Comparison of ENCODE assay signal across 11 cellular contexts in genomic region chr11:36453678-36454077, GRCh38. TPM values are rescaled to one million over a fixed set of nuclear protein-coding genes. Genes with fewer than 3 reads are reported as not detected.
DNase-seq lines count a peak whose midpoint lies in the region; ATAC-seq, FAIRE-seq and TF ChIP-seq lines count a peak whose summit lies in the region.
"Had no signal": no experiment of that assay in that cellular context is flagged by ENCODE, and none has a peak within 500 bp of the region (broad histone marks: within the 10 kb centered on the region; RNA-seq: fewer than 3 reads in every experiment).

No MANE protein-coding gene starts in this region.

- intact Hi-C loops in body of pancreas (cut with DNase I) = no loop called here

- TF ChIP-seq POLR2A in H54 (IDR thresholded peaks at IDR 0.05; ENCODE audit: low read depth, low read length) = no peak
- TF ChIP-seq POLR2A in body of pancreas (IDR thresholded peaks at IDR 0.05) = no peak

- no peaks in the 10 kb centered on the region for H3K27me3 ChIP-seq in BLaER1 treated with 17β-estradiol and CSF1 and Interleukin-3, amounts not matched to agents 10 nM and 100 nM
- H3K27me3 ChIP-seq in RWPE2 (ENCODE audit: insufficient read depth, poor library complexity, severe bottlenecking) (no peaks in the 10 kb centered on the region), body of pancreas (no peaks in the 10 kb centered on the region)

- H3K36me3 ChIP-seq in BLaER1 treated with 17β-estradiol and CSF1 and Interleukin-3, amounts not matched to agents 10 nM and 100 nM = peaks cover 0 to 14% (median 7%) of the 10 kb centered on the region in 11 experiments; a peak in 13 of 22 replicates
- H3K36me3 ChIP-seq in RWPE2 (ENCODE audit: low read depth) (peaks cover 49% of the 10 kb centered on the region), body of pancreas (replicated peaks in 1 of 2; ENCODE audit: insufficient read depth in 1 of 2, low read depth in 2 of 2) (no peaks in the 10 kb centered on the region)

- H3K4me2 ChIP-seq in BLaER1 treated with 17β-estradiol and CSF1 and Interleukin-3, amounts not matched to agents 10 nM and 100 nM = peak overlapping the region; percentile 67 to 92 (median 87)

- ATAC-seq in RWPE2 (ENCODE audit: low read depth) = peak; percentile 46; the same call in 1 of the 3 replicates
- ATAC-seq in body of pancreas = no peak
- ATAC-seq: activated CD4-positive, CD25-positive, alpha-beta regulatory T cell treated with anti-CD3 and anti-CD28 coated beads, Interleukin-2, amount 50 U/mL, for 24 hours had no signal

- TF ChIP-seq CTCF in RWPE2 (IDR thresholded peaks at IDR 0.05; ENCODE audit: poor library complexity, severe bottlenecking) = no peak
- no peak for TF ChIP-seq CTCF in fibroblast of mammary gland (conservative IDR thresholded peaks at IDR 0.05; ENCODE audit: control insufficient read depth, insufficient read depth, low read depth, low read length)
- no peak for TF ChIP-seq CTCF in body of pancreas (IDR thresholded peaks at IDR 0.05)

- H3K9ac ChIP-seq in BLaER1 treated with 17β-estradiol and CSF1 and Interleukin-3, amounts not matched to agents 10 nM and 100 nM = peak overlapping the region in 4 of 11 experiments; percentile 15 to 34 (median 26); a peak in 2 of 22 replicates

- WGBS in body of pancreas, 2 donors = 64 to 68% methylated on average over 3 of the region's 3 CpGs

- peaks cover 0 to 4% (median 0%) of the 10 kb centered on the region in 11 experiments; a peak in 2 of 22 replicates for H4K20me1 ChIP-seq in BLaER1 treated with 17β-estradiol and CSF1 and Interleukin-3, amounts not matched to agents 10 nM and 100 nM

- H3K4me3 ChIP-seq in BLaER1 treated with 17β-estradiol and CSF1 and Interleukin-3, amounts not matched to agents 10 nM and 100 nM = peak overlapping the region in 1 of 10 experiments; percentile 27; a peak in 1 of 20 replicates
- H3K4me3 ChIP-seq in RWPE2 (ENCODE audit: severe bottlenecking) (no peak overlapping the region), fibroblast of mammary gland (ENCODE audit: control insufficient read depth, low read depth, low read length) (no peak overlapping the region), body of pancreas (no peak overlapping the region)

- peak overlapping the region in 8 of 11 experiments; percentile 25 to 76 (median 66); a peak in 15 of 22 replicates for H3K27ac ChIP-seq in BLaER1 treated with 17β-estradiol and CSF1 and Interleukin-3, amounts not matched to agents 10 nM and 100 nM
- H3K27ac ChIP-seq in RWPE2 (ENCODE audit: poor library complexity, severe bottlenecking) = peak overlapping the region; percentile 7
- no peak overlapping the region for H3K27ac ChIP-seq in body of pancreas

- DNase-seq in H54 (ENCODE audit: insufficient read length, low spot score) = peak; percentile 27
- no peak for DNase-seq in RWPE2 (ENCODE audit: low spot score)
- DNase-seq in fibroblast of mammary gland (ENCODE audit: low read depth) = peak; percentile 34
- DNase-seq in kidney glomerular epithelial cell (lab: John Stamatoyannopoulos, UW) = no peak
- DNase-seq in COLO829 (ENCODE audit: low spot score) = no peak
- no peak for DNase-seq in body of pancreas
- no peak for DNase-seq in dermis blood vessel endothelial cell
- DNase-seq: NCI-H446; stimulated activated CD4-positive, alpha-beta T cell treated with anti-CD3 and anti-CD28 coated beads, Interleukin-12 subunit alpha, Interleukin-12 subunit beta, amount 100 ng/mL, for 4 hours had no signal

- peaks cover 76 to 86% (median 83%) of the 10 kb centered on the region in 10 experiments for H3K4me1 ChIP-seq in BLaER1 treated with 17β-estradiol and CSF1 and Interleukin-3, amounts not matched to agents 10 nM and 100 nM
- H3K4me1 ChIP-seq in RWPE2 (ENCODE audit: insufficient read depth, poor library complexity, severe bottlenecking) = peaks cover 12% of the 10 kb centered on the region
- H3K4me1 ChIP-seq in body of pancreas = peaks cover 12% of the 10 kb centered on the region

- no peak for FAIRE-seq in H54 (lab: Jason Lieb, UNC)

- H3K9me3 ChIP-seq in BLaER1 treated with 17β-estradiol and CSF1 and Interleukin-3, amounts not matched to agents 10 nM and 100 nM (replicated peaks in 1 of 11) = no peaks in the 10 kb centered on the region
- H3K9me3 ChIP-seq in RWPE2 (ENCODE audit: severe bottlenecking) = no peaks in the 10 kb centered on the region
- no peaks in the 10 kb centered on the region for H3K9me3 ChIP-seq in body of pancreas

RNA-seq across cellular contexts. Expression of gene TRAF6, which starts 56.4 kb away (rescaled TPM):
- 1 to 10 TPM; 7.5 to 9.2 TPM for total RNA-seq in body of pancreas
- 10.7 and 13.6 TPM in 2 replicates for total RNA-seq in dermis blood vessel endothelial cell

Comparison
In these comparisons a context has a peak if more than half of its experiments do, and no peak if none do; other contexts are left out.
1. H3K27ac ChIP-seq: peak in BLaER1 treated with 17β-estradiol and CSF1 and Interleukin-3, amounts not matched to agents 10 nM and 100 nM (8 of 11) and RWPE2 (single experiment); none in body of pancreas (0 of 4).
2. DNase-seq: peak in H54 (single experiment) and fibroblast of mammary gland (single experiment); none in RWPE2 (single experiment), kidney glomerular epithelial cell (single experiment), COLO829 (single experiment), body of pancreas (0 of 4) and dermis blood vessel endothelial cell (single experiment).